Comparison of ENCODE assay signal across 10 cellular contexts in the genomic region with DNA sequence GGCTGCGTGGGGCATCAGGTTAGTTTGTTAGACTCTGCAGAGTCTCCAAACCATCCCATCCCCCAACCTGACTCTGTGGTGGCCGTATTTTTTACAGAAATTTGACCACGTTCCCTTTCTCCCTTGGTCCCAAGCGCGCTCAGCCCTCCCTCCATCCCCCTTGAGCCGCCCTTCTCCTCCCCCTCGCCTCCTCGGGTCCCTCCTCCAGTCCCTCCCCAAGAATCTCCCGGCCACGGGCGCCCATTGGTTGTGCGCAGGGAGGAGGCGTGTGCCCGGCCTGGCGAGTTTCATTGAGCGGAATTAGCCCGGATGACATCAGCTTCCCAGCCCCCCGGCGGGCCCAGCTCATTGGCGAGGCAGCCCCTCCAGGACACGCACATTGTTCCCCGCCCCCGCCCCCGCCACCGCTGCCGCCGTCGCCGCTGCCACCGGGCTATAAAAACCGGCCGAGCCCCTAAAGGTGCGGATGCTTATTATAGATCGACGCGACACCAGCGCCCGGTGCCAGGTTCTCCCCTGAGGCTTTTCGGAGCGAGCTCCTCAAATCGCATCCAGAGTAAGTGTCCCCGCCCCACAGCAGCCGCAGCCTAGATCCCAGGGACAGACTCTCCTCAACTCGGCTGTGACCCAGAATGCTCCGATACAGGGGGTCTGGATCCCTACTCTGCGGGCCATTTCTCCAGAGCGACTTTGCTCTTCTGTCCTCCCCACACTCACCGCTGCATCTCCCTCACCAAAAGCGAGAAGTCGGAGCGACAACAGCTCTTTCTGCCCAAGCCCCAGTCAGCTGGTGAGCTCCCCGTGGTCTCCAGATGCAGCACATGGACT. TPM values are rescaled to one million over a fixed set of nuclear protein-coding genes. Genes with fewer than 3 reads are reported as not detected.
A peak's percentile ranks its signal among the peaks of the same experiment; 100 is the strongest.
DNase-seq lines count a peak whose midpoint lies in the region; ATAC-seq and TF ChIP-seq lines count a peak whose summit lies in the region.
"Had no signal": no experiment of that assay in that cellular context is flagged by ENCODE, and none has a peak within 500 bp of the region (broad histone marks: within the 10 kb centered on the region; RNA-seq: fewer than 3 reads in every experiment).

A gene (plus strand): TSS at position 465 of the 828 bp plus-strand sequence. CDS start 928 bp downstream, outside the sequence.

- H3K27ac Mint-ChIP-seq in CD4-positive, CD25-positive, alpha-beta regulatory T cell = peak within 1 kb of the TSS in 1 of 3 donors; percentile 76
- H3K27ac Mint-ChIP-seq in activated T-helper 17 cell treated with anti-CD3 and anti-CD28 coated beads, Interleukin-2, amount 50 U/mL, for 72 hours = no peak within 1 kb of the TSS

- H3K36me3 Mint-ChIP-seq in CD4-positive, CD25-positive, alpha-beta regulatory T cell = peaks cover 6% of the 10 kb centered on the region
- peaks cover 9% of the 10 kb centered on the region for H3K36me3 Mint-ChIP-seq in activated T-helper 17 cell treated with anti-CD3 and anti-CD28 coated beads, Interleukin-2, amount 50 U/mL, for 72 hours (ENCODE audit: low read depth)

- ATAC-seq in CD4-positive, CD25-positive, alpha-beta regulatory T cell (ENCODE audit: low read depth in 2 of 2) = no peak
- ATAC-seq in activated T-helper 17 cell treated with anti-CD3 and anti-CD28 coated beads, Interleukin-2, amount 50 U/mL, for 72 hours (replicated peaks) = no peak
- ATAC-seq in HG03565 (IDR thresholded peaks at IDR 0.05; ENCODE audit: unreplicated experiment) = no peak
- no peak for ATAC-seq in upper lobe of right lung

- H3K4me3 ChIP-seq in CD4-positive, CD25-positive, alpha-beta regulatory T cell (ENCODE audit: low read depth, low read length) = no peak within 1 kb of the TSS
- H3K4me3 ChIP-seq in HUES64 (ENCODE audit: low read length) = peak within 1 kb of the TSS; percentile 58
- no peak within 1 kb of the TSS for H3K4me3 ChIP-seq in upper lobe of right lung
- no peak within 1 kb of the TSS for H3K4me3 ChIP-seq in vagina

- no peaks in the 10 kb centered on the region for H3K36me3 ChIP-seq in CD4-positive, CD25-positive, alpha-beta regulatory T cell (ENCODE audit: control insufficient read depth, insufficient read depth, low read length)
- no peaks in the 10 kb centered on the region for H3K36me3 ChIP-seq in HUES64 (ENCODE audit: insufficient read depth, low read length)
- no peaks in the 10 kb centered on the region for H3K36me3 ChIP-seq in upper lobe of right lung
- no peaks in the 10 kb centered on the region for H3K36me3 ChIP-seq in vagina

- H3K27me3 ChIP-seq in CD4-positive, CD25-positive, alpha-beta regulatory T cell (ENCODE audit: control insufficient read depth, insufficient read depth, low read length) = peaks cover 28% of the 10 kb centered on the region
- H3K27me3 ChIP-seq in HUES64 (ENCODE audit: insufficient read depth, low read length) = peaks cover 100% of the 10 kb centered on the region
- peaks cover 100% of the 10 kb centered on the region for H3K27me3 ChIP-seq in upper lobe of right lung
- peaks cover 35% of the 10 kb centered on the region for H3K27me3 ChIP-seq in vagina

- intact Hi-C loops in upper lobe of right lung (cut with DNase I) = no loop called here
- intact Hi-C loops in vagina (cut with DNase I) = no loop called here

- no peaks in the 10 kb centered on the region for H3K9me3 ChIP-seq in CD4-positive, CD25-positive, alpha-beta regulatory T cell (ENCODE audit: control insufficient read depth in 2 of 2, low read length in 2 of 2)
- no peaks in the 10 kb centered on the region for H3K9me3 ChIP-seq in HUES64 (ENCODE audit: insufficient read depth, low read depth, low read length)
- no peaks in the 10 kb centered on the region for H3K9me3 ChIP-seq in upper lobe of right lung
- H3K9me3 ChIP-seq in vagina = no peaks in the 10 kb centered on the region
- H3K9me3 ChIP-seq: heart right ventricle had no signal

- peaks cover 48% of the 10 kb centered on the region for H3K4me1 ChIP-seq in CD4-positive, CD25-positive, alpha-beta regulatory T cell (ENCODE audit: control insufficient read depth, insufficient read depth, low read length, poor library complexity, severe bottlenecking)
- peaks cover 23% of the 10 kb centered on the region for H3K4me1 ChIP-seq in HUES64 (ENCODE audit: insufficient read depth, low read length)
- peaks cover 30% of the 10 kb centered on the region for H3K4me1 ChIP-seq in upper lobe of right lung
- peaks cover 49% of the 10 kb centered on the region for H3K4me1 ChIP-seq in vagina

- TF ChIP-seq POLR2A in vagina (IDR thresholded peaks at IDR 0.05) = no peak

- under 1% methylated on average over 52 of the region's 52 CpGs for WGBS in HUES64

- peak within 1 kb of the TSS; percentile 59 to 81 (median 65) for H3K4me3 Mint-ChIP-seq in CD4-positive, CD25-positive, alpha-beta regulatory T cell
- H3K4me3 Mint-ChIP-seq in activated T-helper 17 cell treated with anti-CD3 and anti-CD28 coated beads, Interleukin-2, amount 50 U/mL, for 72 hours = peak within 1 kb of the TSS; percentile 47

- H3K27ac ChIP-seq in CD4-positive, CD25-positive, alpha-beta regulatory T cell (ENCODE audit: insufficient read depth, low read length, poor library complexity, severe bottlenecking) = no peak within 1 kb of the TSS
- H3K27ac ChIP-seq in HUES64 (ENCODE audit: low read depth, low read length) (no peak within 1 kb of the TSS), upper lobe of right lung (no peak within 1 kb of the TSS), vagina (no peak within 1 kb of the TSS)

- DNase-seq in CD4-positive, CD25-positive, alpha-beta regulatory T cell = no peak
- peak; percentile 95 for DNase-seq in midbrain (lab: John Stamatoyannopoulos, UW)
- DNase-seq in NCI-H2107 treated with DMSO at 0.1 percent for 48 hours (lab: John Stamatoyannopoulos, UW; ENCODE audit: unreplicated experiment) = no peak
- DNase-seq in upper lobe of right lung = no peak
- no peak for DNase-seq in vagina (ENCODE audit: extremely low spot score in 2 of 2)
- DNase-seq: heart right ventricle had no signal

- peaks cover 0 to 2% (median 0%) of the 10 kb centered on the region in 7 donors for H3K9me3 Mint-ChIP-seq in CD4-positive, CD25-positive, alpha-beta regulatory T cell
- no peaks in the 10 kb centered on the region for H3K9me3 Mint-ChIP-seq in activated T-helper 17 cell treated with anti-CD3 and anti-CD28 coated beads, Interleukin-2, amount 50 U/mL, for 72 hours

- peaks cover 85% of the 10 kb centered on the region for H3K27me3 Mint-ChIP-seq in CD4-positive, CD25-positive, alpha-beta regulatory T cell
- H3K27me3 Mint-ChIP-seq in activated T-helper 17 cell treated with anti-CD3 and anti-CD28 coated beads, Interleukin-2, amount 50 U/mL, for 72 hours = peaks cover 69% of the 10 kb centered on the region

- peaks cover 7 to 58% (median 22%) of the 10 kb centered on the region in 4 donors for H3K4me1 Mint-ChIP-seq in CD4-positive, CD25-positive, alpha-beta regulatory T cell
- H3K4me1 Mint-ChIP-seq in activated T-helper 17 cell treated with anti-CD3 and anti-CD28 coated beads, Interleukin-2, amount 50 U/mL, for 72 hours = peaks cover 15% of the 10 kb centered on the region

- no peak within 1 kb of the TSS for H3K9ac ChIP-seq in HUES64 (ENCODE audit: low read depth, low read length)

- TF ChIP-seq CTCF in upper lobe of right lung (IDR thresholded peaks at IDR 0.05) (no peak), vagina (IDR thresholded peaks at IDR 0.05) (no peak)

RNA-seq across cellular contexts. Expression of the gene that starts here (rescaled TPM):
- not detected for total RNA-seq in CD4-positive, CD25-positive, alpha-beta regulatory T cell
- polyA plus RNA-seq in CD4-positive, CD25-positive, alpha-beta regulatory T cell = not detected
- 0.10 TPM for polyA plus RNA-seq in HUES64 (2013, experiment 1 of 2)
- polyA plus RNA-seq in HUES64 (2013, experiment 2 of 2) = 0.32 TPM
- not detected for total RNA-seq in activated T-helper 17 cell treated with anti-CD3 and anti-CD28 coated beads, Interleukin-2, amount 50 U/mL, for 72 hours
- not detected for total RNA-seq in upper lobe of right lung
- not detected for total RNA-seq in vagina
- total RNA-seq: heart right ventricle; T-helper 1 cell treated with Interleukin-12 subunit alpha and Interleukin-12 subunit beta and Interleukin-4 antibody, amounts not matched to agents 30 ng/mL and 1 ng/mL, for 36 hours had no signal
- polyA plus RNA-seq: heart right ventricle had no signal
